ENCODE assay signal across 2 cellular contexts in genomic region chr2:33317369-33318015, GRCh38.
TF ChIP-seq lines count a peak whose summit lies in the region.

No MANE protein-coding gene starts in this region.

TF ChIP-seq in SK-N-SH, 30 proteins besides CTCF, POLR2A, EP300 and RAD21 (continued from another document):
- TF ChIP-seq USF2 (IDR thresholded peaks at IDR 0.05; ENCODE audit: borderline replicate concordance, low read depth, low read length) = no peak

TF ChIP-seq in SK-N-SH treated with all-trans-retinoic acid at 6 μM for 48 hours, 23 proteins besides CTCF, POLR2A, EP300 and RAD21 (continued from another document):
- no peak for TF ChIP-seq CSRNP3 (CRISPR knock-in tag; IDR thresholded peaks at IDR 0.05)
- no peak for TF ChIP-seq SNAI2 (CRISPR knock-in tag; IDR thresholded peaks at IDR 0.05)
